In the genomic region with DNA sequence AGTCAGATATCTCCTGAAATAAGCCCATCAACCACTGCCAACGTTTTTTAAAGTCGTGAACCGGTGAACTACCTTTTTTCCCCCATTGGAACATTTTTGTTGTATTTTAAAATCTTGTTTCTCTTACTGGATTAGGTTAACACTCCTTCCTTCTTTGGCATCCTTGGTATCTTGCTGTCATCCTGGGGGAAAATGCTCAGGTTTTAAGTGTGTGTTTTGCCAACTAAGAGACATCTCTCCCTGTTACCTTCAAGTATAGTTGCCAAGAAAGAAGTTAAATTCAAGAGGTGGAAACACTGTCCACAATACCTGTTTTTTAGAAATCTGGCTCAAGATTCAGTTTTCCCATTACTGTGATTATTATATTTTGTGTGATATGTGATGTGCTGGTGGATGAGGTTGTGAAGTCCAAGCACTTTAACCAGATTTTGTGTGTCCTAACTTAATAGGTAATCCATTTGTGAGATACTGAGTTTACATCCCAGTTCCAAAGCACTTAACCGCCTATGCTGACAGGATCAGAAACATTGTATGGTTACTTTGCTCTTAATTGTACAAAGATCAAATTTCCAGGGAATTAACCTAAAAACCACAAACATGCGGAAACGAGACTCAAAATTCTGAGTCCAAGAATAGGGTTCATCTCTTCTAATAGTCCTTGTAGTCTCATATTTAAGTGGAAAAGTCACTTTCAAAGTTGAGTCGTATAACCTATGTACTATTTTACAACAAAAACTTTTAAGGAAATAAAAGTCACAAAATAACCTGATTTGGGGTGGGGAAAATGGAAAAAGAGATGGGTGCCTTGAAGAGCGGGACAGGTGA, we compare ENCODE assay signal across 8 cellular contexts. TPM values are rescaled to one million over a fixed set of nuclear protein-coding genes. Genes with fewer than 3 reads are reported as not detected.
DNase-seq lines count a peak whose midpoint lies in the region; ATAC-seq and TF ChIP-seq lines count a peak whose summit lies in the region.

No MANE protein-coding gene starts in this region.

- intact Hi-C loops in Calu3 (cut with micrococcal nuclease; ENCODE audit: unreplicated experiment) (loop anchor here (2.0 to 10.0 kb wide), 3 partner anchors 38 to 392 kb away; no protein-coding TSS in a partner anchor), ovary (cut with DNase I) (loop anchor here in 2 of 4 donors (10.0 kb wide), 1 partner anchor 48 kb away; no protein-coding TSS in a partner anchor)

- H3K36me3 Mint-ChIP-seq in Calu3 (ENCODE audit: insufficient read depth, unreplicated experiment) (peaks cover 56% of the 10 kb centered on the region), endodermal cell (ENCODE audit: low read depth) (peaks cover 12% of the 10 kb centered on the region)

- no peak for TF ChIP-seq EP300 in ovary (IDR thresholded peaks at IDR 0.05)

- H3K27ac Mint-ChIP-seq in Calu3 (ENCODE audit: unreplicated experiment), result peak overlapping the region; percentile 82
- peak overlapping the region; percentile 91 for H3K27ac Mint-ChIP-seq in endodermal cell

- H3K4me1 Mint-ChIP-seq in Calu3 (ENCODE audit: low read depth, unreplicated experiment) (peaks cover 27% of the 10 kb centered on the region), endodermal cell (peaks cover 30% of the 10 kb centered on the region)

- BruUV-seq in Calu3 (replicated peaks; lab: Mats Ljungman, UMichigan), result no TSS peak

- H3K4me1 ChIP-seq in NT2/D1 (ENCODE audit: insufficient read depth, insufficient read length) (no peaks in the 10 kb centered on the region), endodermal cell (ENCODE audit: control insufficient read depth, insufficient read depth, low read length) (peaks cover 3% of the 10 kb centered on the region), ovary (ENCODE audit: insufficient read depth) (peaks cover 3% of the 10 kb centered on the region)

- H3K4me3 ChIP-seq in NT2/D1 (ENCODE audit: insufficient read length, low read depth) (peak overlapping the region; percentile 96), endodermal cell (ENCODE audit: low read length) (peak overlapping the region; percentile 86), ovary (peak overlapping the region; percentile 95)

- H3K27ac ChIP-seq in endodermal cell (ENCODE audit: low read depth, low read length) (peak overlapping the region; percentile 99), ovary (peak overlapping the region; percentile 100)

- no peak for TF ChIP-seq CTCF in Calu3 (IDR thresholded peaks at IDR 0.05; ENCODE audit: unreplicated experiment)
- no peak for TF ChIP-seq CTCF in endodermal cell (conservative IDR thresholded peaks at IDR 0.05)
- TF ChIP-seq CTCF in ovary (IDR thresholded peaks at IDR 0.05), result no peak

- H3K27me3 ChIP-seq in NT2/D1 (ENCODE audit: insufficient read depth, insufficient read length) (no peaks in the 10 kb centered on the region), endodermal cell (ENCODE audit: control insufficient read depth, insufficient read depth, low read length, poor library complexity, severe bottlenecking) (no peaks in the 10 kb centered on the region), ovary (no peaks in the 10 kb centered on the region)

- no peaks in the 10 kb centered on the region for H3K9me3 ChIP-seq in NT2/D1 (ENCODE audit: insufficient read depth, low read length)
- peaks cover 7% of the 10 kb centered on the region for H3K9me3 ChIP-seq in endodermal cell (ENCODE audit: control insufficient read depth, low read length)
- H3K9me3 ChIP-seq in ovary, result no peaks in the 10 kb centered on the region

- CTCF ChIA-PET in Calu3 (lab: Charles Lee), result no interaction called here

- no peak for TF ChIP-seq POLR2A in ovary (IDR thresholded peaks at IDR 0.05)

- H3K9me3 Mint-ChIP-seq in Calu3 (ENCODE audit: low read depth, unreplicated experiment) (no peaks in the 10 kb centered on the region), endodermal cell (peaks cover 7% of the 10 kb centered on the region)

- H3K4me3 Mint-ChIP-seq in Calu3 (ENCODE audit: low read depth, unreplicated experiment) (peak overlapping the region; percentile 96), endodermal cell (peak overlapping the region; percentile 95)

- H3K27me3 Mint-ChIP-seq in Calu3 (ENCODE audit: unreplicated experiment) (no peaks in the 10 kb centered on the region), endodermal cell (ENCODE audit: insufficient read depth) (no peaks in the 10 kb centered on the region)

- DNase-seq in Calu3, result peak; percentile 39
- no peak for DNase-seq in NT2/D1 (ENCODE audit: low read depth, low spot score)
- DNase-seq in endodermal cell, result no peak
- DNase-seq in ovary, result no peak
- no peak for DNase-seq in NCI-H1694 treated with DMSO at 0.1 percent for 48 hours (lab: John Stamatoyannopoulos, UW)
- DNase-seq in AG08395 (ENCODE audit: low spot score), result no peak
- DNase-seq in OCI-M1 (lab: John Stamatoyannopoulos, UW), result no peak

- 60 to 80% methylated on average over 3 to 7 of the region's 8 CpGs for WGBS in endodermal cell (ENCODE audit: insufficient coverage in 1 of 2, insufficient read length in 1 of 2), 2 experiments
- WGBS in ovary, 3 donors, result 50 to 51% (median 51%) methylated on average over 8 of the region's 8 CpGs

- H3K9ac ChIP-seq in NT2/D1 (ENCODE audit: insufficient read length, low read depth) (peak overlapping the region; percentile 100), endodermal cell (ENCODE audit: extremely low read depth, low read length, poor library complexity, severe bottlenecking) (peak overlapping the region; percentile 81)

- peaks cover 6% of the 10 kb centered on the region for H3K36me3 ChIP-seq in NT2/D1 (ENCODE audit: insufficient read depth, insufficient read length, low read length)
- peaks cover 7% of the 10 kb centered on the region for H3K36me3 ChIP-seq in endodermal cell (ENCODE audit: control insufficient read depth, insufficient read depth, low read length)
- H3K36me3 ChIP-seq in ovary, result no peaks in the 10 kb centered on the region

- ATAC-seq in HG02884 (IDR thresholded peaks at IDR 0.05; ENCODE audit: unreplicated experiment), result no peak

RNA-seq across cellular contexts. Expression of gene SP3, which starts 1.3 kb away (rescaled TPM):
- total RNA-seq in Calu3 (2022), result 78.0 and 82.5 TPM in 2 replicates
- total RNA-seq in endodermal cell, result 10 to 100 TPM; 80.2 to 83.7 TPM
- polyA plus RNA-seq in endodermal cell (2013, experiment 1 of 2), result 86.8 TPM
- polyA plus RNA-seq in endodermal cell (2013, experiment 2 of 2), result 81.4 TPM
- total RNA-seq in ovary, result 100 to 1,000 TPM in 3 of 7 donors, 10 to 100 TPM in 4; 71.1 to 131 (median 97.3) TPM
- 10 to 100 TPM; 35.4 to 42.0 TPM for polyA plus RNA-seq in ovary
